ENCODE assay signal across 9 cellular contexts in genomic region chr20:17562804-17563305, GRCh38. TPM values are rescaled to one million over a fixed set of nuclear protein-coding genes. Genes with fewer than 3 reads are reported as not detected.
A peak's percentile ranks its signal among the peaks of the same experiment; 100 is the strongest.
DNase-seq lines count a peak whose midpoint lies in the region; ATAC-seq and TF ChIP-seq lines count a peak whose summit lies in the region.
"Had no signal": no experiment of that assay in that cellular context is flagged by ENCODE, and none has a peak within 500 bp of the region (broad histone marks: within the 10 kb centered on the region; RNA-seq: fewer than 3 reads in every experiment).

No MANE protein-coding gene starts in this region.

- H3K4me3 ChIP-seq in IMR-90 (ENCODE audit: insufficient read depth, low read depth, low read length) (no peak overlapping the region), hepatocyte (no peak overlapping the region), thoracic aorta (no peak overlapping the region)

- POLR2A ChIA-PET in IMR-90 (lab: Charles Lee; ENCODE audit: unreplicated experiment) = no interaction called here

- peak overlapping the region; percentile 17; the same call in 1 of the 3 replicates for H2BK15ac ChIP-seq in IMR-90 (ENCODE audit: low read depth, low read length)

- in situ Hi-C loops in IMR-90 (cut with MboI; ENCODE audit: low sequenced_read_pairs) = no loop called here
- in situ Hi-C loops in T47D (cut with HindIII; ENCODE audit: low pct_unique_long_range_greater_than_20kb, low sequenced_read_pairs) = no loop called here

- TF ChIP-seq RAD21 in IMR-90 (IDR thresholded peaks at IDR 0.05; ENCODE audit: low read length) = no peak

- no peak overlapping the region for H2AK9ac ChIP-seq in IMR-90 (replicated peaks; ENCODE audit: low read depth, low read length, poor library complexity)

- peak overlapping the region; percentile 87 for H2BK120ac ChIP-seq in IMR-90 (ENCODE audit: low read depth, low read length)

- ATAC-seq in IMR-90 (ENCODE audit: low read depth) (peak; percentile 58), thoracic aorta (ENCODE audit: insufficient number of reproducible peaks, low FRiP score, low read depth) (peak; percentile 44)
- ATAC-seq: activated CD4-positive, alpha-beta T cell treated with anti-CD3 and anti-CD28 coated beads for 36 hours had no signal

- peaks cover 11% of the 10 kb centered on the region for H3K9me1 ChIP-seq in IMR-90 (ENCODE audit: insufficient read depth, low read length)

- DNase-seq in IMR-90 = peak; percentile 62
- DNase-seq in T47D (ENCODE audit: low read depth in 1 of 2, low spot score in 1 of 2) = peak; percentile 30 to 98
- DNase-seq in hepatocyte (ENCODE audit: low spot score) = no peak
- no peak for DNase-seq in thoracic aorta (ENCODE audit: low spot score)
- no peak for DNase-seq in putamen (ENCODE audit: low spot score)
- DNase-seq in NCI-H526 treated with DMSO at 0.1 percent for 48 hours (lab: John Stamatoyannopoulos, UW) = no peak
- no peak for DNase-seq in NCI-H345 treated with DMSO at 0.1 percent for 48 hours (lab: John Stamatoyannopoulos, UW; ENCODE audit: unreplicated experiment)
- DNase-seq: activated CD4-positive, alpha-beta T cell treated with anti-CD3 and anti-CD28 coated beads for 36 hours; nucleus accumbens had no signal

- H3K9me2 ChIP-seq in hepatocyte (replicated peaks; ENCODE audit: insufficient read depth) = no peaks in the 10 kb centered on the region

- peak overlapping the region; percentile 58 for H3K27ac ChIP-seq in IMR-90 (ENCODE audit: insufficient read depth, low read length)
- peak overlapping the region; percentile 65 for H3K27ac ChIP-seq in hepatocyte
- peak overlapping the region; percentile 98 for H3K27ac ChIP-seq in thoracic aorta

- intact Hi-C loops in IMR-90 (cut with micrococcal nuclease) = no loop called here

- no peak overlapping the region for H3K56ac ChIP-seq in IMR-90 (ENCODE audit: extremely low read depth, insufficient read depth, low read length)

- H2AFZ ChIP-seq in IMR-90 (replicated peaks; ENCODE audit: low read length, poor library complexity) (peak overlapping the region; percentile 29), hepatocyte (no peak overlapping the region)

- H3K9me3 ChIP-seq in IMR-90 (ENCODE audit: control insufficient read depth, insufficient read depth, low read length) = no peaks in the 10 kb centered on the region
- H3K9me3 ChIP-seq in hepatocyte (ENCODE audit: low read depth) = no peaks in the 10 kb centered on the region
- H3K9me3 ChIP-seq in thoracic aorta = no peaks in the 10 kb centered on the region

- dilution Hi-C loops in IMR-90 (cut with HindIII; ENCODE audit: low sequenced_read_pairs, unreplicated experiment) = no loop called here

- H3K79me1 ChIP-seq in IMR-90 (ENCODE audit: low read depth in 1 of 2, low read length in 2 of 2) = peaks cover under 1 to 21% of the 10 kb centered on the region in 2 experiments; a peak in 3 of 4 replicates

- WGBS in IMR-90 (ENCODE audit: extremely low coverage in 2 of 2, insufficient read length in 1 of 2), 2 experiments = no CpG with 5 or more reads among the region's 2 CpGs
- 79% methylated on average over 2 of the region's 2 CpGs for WGBS in hepatocyte (ENCODE audit: low lambda C conversion rate, missing lambda C conversion rate)

- peak overlapping the region; percentile 62; the same call in 1 of the 2 replicates for H4K5ac ChIP-seq in IMR-90 (ENCODE audit: low read depth, low read length)

- peak overlapping the region; percentile 68 for H3K4ac ChIP-seq in IMR-90 (ENCODE audit: low read depth, low read length)

- no peaks in the 10 kb centered on the region for H3K27me3 ChIP-seq in IMR-90 (ENCODE audit: control insufficient read depth, insufficient read depth, low read length)
- H3K27me3 ChIP-seq in hepatocyte = no peaks in the 10 kb centered on the region
- H3K27me3 ChIP-seq in thoracic aorta (replicated peaks; ENCODE audit: insufficient read depth) = no peaks in the 10 kb centered on the region

- H3K4me2 ChIP-seq in IMR-90 (ENCODE audit: low read depth, low read length) (no peak overlapping the region), hepatocyte (no peak overlapping the region)

- peak overlapping the region; percentile 6; the same call in 1 of the 2 replicates for H2AK5ac ChIP-seq in IMR-90 (ENCODE audit: low read depth, low read length)

- peaks cover 3% of the 10 kb centered on the region for H3K79me2 ChIP-seq in hepatocyte

- H2BK20ac ChIP-seq in IMR-90 (ENCODE audit: low read depth, low read length) = peak overlapping the region; percentile 60; the same call in 1 of the 2 replicates

- peak overlapping the region; percentile 0 to 83; a peak in 2 of 4 replicates for H4K8ac ChIP-seq in IMR-90 (ENCODE audit: low read depth in 2 of 2, low read length in 2 of 2)

- peaks cover 9% of the 10 kb centered on the region for H3K4me1 ChIP-seq in IMR-90 (ENCODE audit: control insufficient read depth, insufficient read depth, low read length)
- peaks cover 13% of the 10 kb centered on the region for H3K4me1 ChIP-seq in hepatocyte (ENCODE audit: insufficient read depth)
- H3K4me1 ChIP-seq in thoracic aorta (ENCODE audit: control insufficient read depth in 1 of 2, low read depth in 2 of 2) = peaks cover 45 to 90% of the 10 kb centered on the region in 2 donors

- H4K91ac ChIP-seq in IMR-90 (ENCODE audit: insufficient read depth, low read depth, low read length) = peak overlapping the region; percentile 61

- no peak overlapping the region for H3K9ac ChIP-seq in IMR-90 (ENCODE audit: low read depth, low read length)

- peak overlapping the region; percentile 37; the same call in 1 of the 2 replicates for H3K23ac ChIP-seq in IMR-90 (ENCODE audit: low read depth, low read length)

- H3K14ac ChIP-seq in IMR-90 (replicated peaks; ENCODE audit: low read depth, low read length) = peak overlapping the region; percentile 28; the same call in 1 of the 2 replicates

- peaks cover 8% of the 10 kb centered on the region; the same call in 1 of the 2 replicates for H4K20me1 ChIP-seq in IMR-90 (ENCODE audit: insufficient read depth, low read length)
- H4K20me1 ChIP-seq in hepatocyte (ENCODE audit: insufficient read depth, poor library complexity, severe bottlenecking) = no peaks in the 10 kb centered on the region

- BruUV-seq in IMR-90 (replicated peaks; lab: Mats Ljungman, UMichigan) = no TSS peak

- no peak for TF ChIP-seq CTCF in IMR-90 (conservative IDR thresholded peaks at IDR 0.05; ENCODE audit: low read depth, low read length)
- TF ChIP-seq CTCF in hepatocyte (IDR thresholded peaks at IDR 0.05; ENCODE audit: poor library complexity) = no peak
- no peak for TF ChIP-seq CTCF in thoracic aorta (IDR thresholded peaks at IDR 0.05)

- H3K18ac ChIP-seq in IMR-90 (ENCODE audit: low read depth, low read length) = peak overlapping the region; percentile 58; the same call in 1 of the 2 replicates

- CTCF ChIA-PET in IMR-90 (lab: Yijun Ruan, JAX) = no interaction called here

- no peak for TF ChIP-seq POLR2A in IMR-90 (IDR thresholded peaks at IDR 0.05; ENCODE audit: low read depth, low read length)

- H3K36me3 ChIP-seq in IMR-90 (ENCODE audit: control insufficient read depth, insufficient read depth, low read length) = no peaks in the 10 kb centered on the region
- no peaks in the 10 kb centered on the region for H3K36me3 ChIP-seq in hepatocyte (replicated peaks; ENCODE audit: insufficient read depth, low read depth)
- H3K36me3 ChIP-seq in thoracic aorta = no peaks in the 10 kb centered on the region

- H2BK5ac ChIP-seq in IMR-90 (ENCODE audit: low read depth, low read length, poor library complexity, severe bottlenecking) = peak overlapping the region; percentile 83

TF ChIP-seq in IMR-90, 13 proteins besides CTCF, POLR2A, EP300 and RAD21:
- TF ChIP-seq MAFK (IDR thresholded peaks at IDR 0.05; ENCODE audit: low read depth, low read length) (no peak), CEBPB (IDR thresholded peaks at IDR 0.05; ENCODE audit: low read depth, low read length) (peak; percentile 47), NFE2L2 (IDR thresholded peaks at IDR 0.05; ENCODE audit: low read depth, low read length) (peak; percentile 87)

RNA-seq across cellular contexts. Expression of gene DSTN, which starts 7.0 kb away (rescaled TPM):
- total RNA-seq in IMR-90 (2012; rRNA removed) = 221 and 383 TPM in 2 replicates
- 258 and 269 TPM in 2 replicates for polyA plus RNA-seq in IMR-90 (2012; rRNA removed)
- 105 and 120 TPM in 2 replicates for polyA plus RNA-seq in IMR-90 (2012; cell fraction: cytosol; rRNA removed)
- polyA plus RNA-seq in IMR-90 (2012; cell fraction: nucleus; rRNA removed; ENCODE audit: low replicate concordance) = 20.5 and 87.7 TPM in 2 replicates
- 315 and 342 TPM in 2 replicates for total RNA-seq in hepatocyte
- 352 and 369 TPM in 2 replicates for polyA plus RNA-seq in hepatocyte
- total RNA-seq in thoracic aorta = 1,000 to 10,000 TPM; 1,342 to 1,977 TPM

RNA-seq across cellular contexts. Expression of gene BFSP1, which starts 31.7 kb away (rescaled TPM):
- 1.9 and 2.0 TPM in 2 replicates for total RNA-seq in IMR-90 (2012; rRNA removed)
- 0.85 and 1.1 TPM in 2 replicates for polyA plus RNA-seq in IMR-90 (2012; rRNA removed)
- 0.78 and 1.1 TPM in 2 replicates for polyA plus RNA-seq in IMR-90 (2012; cell fraction: cytosol; rRNA removed)
- 0.57 and 1.1 TPM in 2 replicates for polyA plus RNA-seq in IMR-90 (2012; cell fraction: nucleus; rRNA removed; ENCODE audit: low replicate concordance)
- total RNA-seq in hepatocyte = 2.0 and 2.4 TPM in 2 replicates
- polyA plus RNA-seq in hepatocyte = 0.12 and 2.3 TPM in 2 replicates
- total RNA-seq in thoracic aorta = 1 to 10 TPM; 2.4 to 3.0 TPM

Comparison
In these comparisons a context has a peak if more than half of its experiments do, and no peak if none do; other contexts are left out.
1. DNase-seq: peak in IMR-90 (single experiment) and T47D (2 of 2); none in hepatocyte (single experiment), thoracic aorta (single experiment), putamen (single experiment), NCI-H526 treated with DMSO at 0.1 percent for 48 hours (single experiment) and NCI-H345 treated with DMSO at 0.1 percent for 48 hours (single experiment).
2. Peak in every context shown above with its lines, with median percentiles within 50 percentile points of each other: H3K27ac ChIP-seq.